Comparison of ENCODE assay signal across 1 cellular context in genomic region chr5:89372176-89372575, GRCh38.
TF ChIP-seq lines count a peak whose summit lies in the region.

No MANE protein-coding gene starts in this region.

TF ChIP-seq in SK-N-SH, 30 proteins besides CTCF, POLR2A, EP300 and RAD21 (continued from another document):
- no peak for TF ChIP-seq USF2 (IDR thresholded peaks at IDR 0.05; ENCODE audit: borderline replicate concordance, low read depth, low read length)
- TF ChIP-seq RCOR1 (IDR thresholded peaks at IDR 0.05; ENCODE audit: low read length): no peak
- no peak for TF ChIP-seq USF1 (IDR thresholded peaks at IDR 0.05; ENCODE audit: borderline replicate concordance, low read depth)
- no peak for TF ChIP-seq SIN3A (IDR thresholded peaks at IDR 0.05; ENCODE audit: borderline replicate concordance, low read depth, low read length)
- no peak for TF ChIP-seq TEAD4 (IDR thresholded peaks at IDR 0.05; ENCODE audit: borderline replicate concordance, insufficient read depth)
- no peak for TF ChIP-seq MAX (IDR thresholded peaks at IDR 0.05; ENCODE audit: low read depth)
- no peak for TF ChIP-seq MEF2A (IDR thresholded peaks at IDR 0.05; ENCODE audit: borderline replicate concordance, low read depth)
